Comparison of ENCODE assay signal across 1 cellular context in genomic region chr17:21252875-21253645, GRCh38.
A peak's percentile ranks its signal among the peaks of the same experiment; 100 is the strongest.
TF ChIP-seq lines count a peak whose summit lies in the region.

Gene NATD1 (minus strand): TSS chr17:21253410. CDS start chr17:21253264, 146 bp downstream.

TF ChIP-seq in IMR-90, 13 proteins besides CTCF, POLR2A, EP300 and RAD21:
- TF ChIP-seq USF2 (IDR thresholded peaks at IDR 0.05; ENCODE audit: low read depth, low read length) (peak; percentile 98), NFE2L2 (IDR thresholded peaks at IDR 0.05; ENCODE audit: low read depth, low read length) (no peak), RCOR1 (IDR thresholded peaks at IDR 0.05; ENCODE audit: insufficient replicate concordance, low read length) (no peak), MAFK (IDR thresholded peaks at IDR 0.05; ENCODE audit: low read depth, low read length) (no peak), CEBPB (IDR thresholded peaks at IDR 0.05; ENCODE audit: low read depth, low read length) (no peak), MXI1 (IDR thresholded peaks at IDR 0.05; ENCODE audit: borderline replicate concordance, low read depth, low read length) (no peak), ELK1 (IDR thresholded peaks at IDR 0.05; ENCODE audit: borderline replicate concordance, low read depth, low read length) (no peak), BHLHE40 (IDR thresholded peaks at IDR 0.05; ENCODE audit: low read depth, low read length) (peak; percentile 65; the same call in 1 of the 2 replicates), CHD1 (IDR thresholded peaks at IDR 0.05; ENCODE audit: low read depth, low read length) (no peak), SMC3 (IDR thresholded peaks at IDR 0.05; ENCODE audit: low read depth, low read length) (no peak), MAZ (IDR thresholded peaks at IDR 0.05; ENCODE audit: borderline replicate concordance, low read depth, low read length) (peak; percentile 81; the same call in 1 of the 2 replicates), FOS (IDR thresholded peaks at IDR 0.05; ENCODE audit: low read depth, low read length) (no peak), RFX5 (IDR thresholded peaks at IDR 0.05; ENCODE audit: low read depth, low read length) (no peak)
TF ChIP-seq in IMR-90: peak in this region for 3.
